Comparison of ENCODE assay signal across 15 cellular contexts in the genomic region with DNA sequence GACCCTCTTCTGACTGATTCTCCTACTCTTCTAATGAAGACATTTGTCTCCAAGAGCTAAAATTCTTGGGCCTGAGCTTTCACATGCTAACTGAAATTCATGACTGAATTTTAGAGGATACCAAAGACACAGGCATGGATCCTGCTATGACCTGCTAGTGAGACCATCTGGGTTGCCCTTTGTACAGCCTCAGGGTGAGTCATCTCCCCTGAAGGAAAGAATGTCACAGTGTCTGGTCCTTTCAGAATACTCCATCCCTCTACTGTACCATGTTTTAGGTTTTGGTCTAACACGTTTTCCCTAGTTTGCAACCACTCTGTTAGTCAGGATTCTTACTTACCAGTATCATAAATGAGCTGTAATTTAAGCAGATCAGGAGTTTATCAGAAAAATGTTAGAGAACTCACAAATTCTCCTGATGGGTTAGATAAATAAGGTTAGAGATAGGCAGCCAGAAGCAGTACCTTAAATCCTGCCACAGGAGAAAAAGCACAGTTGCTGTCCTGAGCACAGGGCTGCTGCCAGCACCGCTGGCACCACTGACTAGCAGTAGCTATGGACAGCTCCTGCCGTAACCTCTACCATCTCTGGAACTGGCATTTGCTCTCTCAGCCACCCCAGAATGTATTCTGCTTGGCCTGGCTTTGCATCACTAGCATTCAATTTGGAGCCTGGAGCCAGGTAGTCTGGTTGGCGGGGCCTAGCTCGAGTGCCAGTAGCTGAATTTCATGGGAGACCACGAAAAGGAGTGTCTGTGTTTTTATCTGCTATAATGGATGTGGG.
DNase-seq lines count a peak whose midpoint lies in the region; ATAC-seq and TF ChIP-seq lines count a peak whose summit lies in the region.
"Had no signal": no experiment of that assay in that cellular context is flagged by ENCODE, and none has a peak within 500 bp of the region (broad histone marks: within the 10 kb centered on the region; RNA-seq: fewer than 3 reads in every experiment).

No MANE protein-coding gene starts in this region.

- peaks cover 0 to 19% (median 2%) of the 10 kb centered on the region in 4 donors for H3K36me3 ChIP-seq in upper lobe of left lung
- H3K36me3 ChIP-seq in GM23338 (ENCODE audit: insufficient read depth) = no peaks in the 10 kb centered on the region

- H3K27me3 ChIP-seq in upper lobe of left lung = no peaks in the 10 kb centered on the region
- no peaks in the 10 kb centered on the region for H3K27me3 ChIP-seq in GM23338 (ENCODE audit: insufficient read depth)

- no peak for TF ChIP-seq POLR2A in upper lobe of left lung (IDR thresholded peaks at IDR 0.05)

- peak; percentile 99 for ATAC-seq in activated naive CD8-positive, alpha-beta T cell treated with anti-CD3 and anti-CD28 coated beads, Interleukin-2, amount 50 U/mL, for 24 hours
- peak; percentile 91 for ATAC-seq in left ventricle myocardium superior
- peak; percentile 34 to 40 for ATAC-seq in upper lobe of left lung (ENCODE audit: low FRiP score in 2 of 2)
- no peak for ATAC-seq in GM23338
- ATAC-seq: naive thymus-derived CD4-positive, alpha-beta T cell had no signal

- no peak for DNase-seq in activated naive CD8-positive, alpha-beta T cell treated with anti-CD3 and anti-CD28 coated beads, Interleukin-2, amount 50 U/mL, for 24 hours
- DNase-seq in activated naive CD8-positive, alpha-beta T cell treated with anti-CD3 and anti-CD28 coated beads for 36 hours = no peak
- peak; percentile 72 for DNase-seq in T1000 (lab: John Stamatoyannopoulos, UW)
- peak; percentile 70 for DNase-seq in left ventricle myocardium superior
- DNase-seq in upper lobe of left lung = peak in 1 of 2 donors; percentile 0
- no peak for DNase-seq in SKM-1 treated with dmso at 0.1 percent for 144 hours (lab: John Stamatoyannopoulos, UW; ENCODE audit: unreplicated experiment)
- DNase-seq in activated CD4-positive, alpha-beta T cell treated with anti-CD3 and anti-CD28 coated beads, Interleukin-2, amount 10 ng/mL, durations not matched to agents 7 days and 5 days = no peak
- no peak for DNase-seq in GM23338 (ENCODE audit: low spot score)
- DNase-seq: activated CD4-positive, CD25-positive, alpha-beta regulatory T cell treated with anti-CD3 and anti-CD28 coated beads, Interleukin-2, amount 50 U/mL, for 72 hours; activated gamma-delta T cell treated with Interleukin-2 at 50 U/mL for 16 hours; cortex of kidney; Karpas-422; naive thymus-derived CD4-positive, alpha-beta T cell; stimulated activated CD4-positive, alpha-beta T cell treated with anti-CD3 and anti-CD28 coated beads, Interleukin-12 subunit alpha, Interleukin-12 subunit beta, amount 100 ng/mL, for 4 hours; stimulated activated CD8-positive, alpha-beta memory T cell treated with anti-CD3 and anti-CD28 coated beads, Interleukin-4, amount 100 ng/mL, for 48 hours had no signal

- no peaks in the 10 kb centered on the region for H3F3A ChIP-seq in GM23338 (replicated peaks; ENCODE audit: low read depth)

- peaks cover 10% of the 10 kb centered on the region for H3K4me1 Mint-ChIP-seq in activated naive CD8-positive, alpha-beta T cell treated with anti-CD3 and anti-CD28 coated beads, Interleukin-2, amount 50 U/mL, for 24 hours
- peaks cover 4% of the 10 kb centered on the region for H3K4me1 Mint-ChIP-seq in activated naive CD8-positive, alpha-beta T cell treated with anti-CD3 and anti-CD28 coated beads for 36 hours
- no peaks in the 10 kb centered on the region for H3K4me1 Mint-ChIP-seq in activated CD4-positive, alpha-beta T cell treated with anti-CD3 and anti-CD28 coated beads, Interleukin-2, amount 10 ng/mL, durations not matched to agents 7 days and 5 days
- peaks cover 14% of the 10 kb centered on the region for H3K4me1 Mint-ChIP-seq in GM23338
- H3K4me1 Mint-ChIP-seq: naive thymus-derived CD4-positive, alpha-beta T cell had no signal

- H3K9me3 ChIP-seq in upper lobe of left lung = no peaks in the 10 kb centered on the region

- CTCF ChIA-PET in activated CD4-positive, alpha-beta T cell treated with anti-CD3 and anti-CD28 coated beads, Interleukin-2, amount 10 ng/mL, durations not matched to agents 7 days and 5 days (lab: Charles Lee) = interaction anchor here (0.5 to 1.5 kb wide), 3 partner anchors 9 to 92 kb away, joined by 3 to 7 read pairs (median 4); no protein-coding TSS in a partner anchor

- no peak overlapping the region for H3K27ac Mint-ChIP-seq in activated naive CD8-positive, alpha-beta T cell treated with anti-CD3 and anti-CD28 coated beads, Interleukin-2, amount 50 U/mL, for 24 hours
- H3K27ac Mint-ChIP-seq in activated naive CD8-positive, alpha-beta T cell treated with anti-CD3 and anti-CD28 coated beads for 36 hours = no peak overlapping the region
- H3K27ac Mint-ChIP-seq in activated CD4-positive, alpha-beta T cell treated with anti-CD3 and anti-CD28 coated beads, Interleukin-2, amount 10 ng/mL, durations not matched to agents 7 days and 5 days = no peak overlapping the region
- no peak overlapping the region for H3K27ac Mint-ChIP-seq in GM23338
- H3K27ac Mint-ChIP-seq: naive thymus-derived CD4-positive, alpha-beta T cell had no signal

- no peak overlapping the region for H3K4me3 Mint-ChIP-seq in activated naive CD8-positive, alpha-beta T cell treated with anti-CD3 and anti-CD28 coated beads, Interleukin-2, amount 50 U/mL, for 24 hours
- H3K4me3 Mint-ChIP-seq in activated naive CD8-positive, alpha-beta T cell treated with anti-CD3 and anti-CD28 coated beads for 36 hours = no peak overlapping the region
- H3K4me3 Mint-ChIP-seq in activated CD4-positive, alpha-beta T cell treated with anti-CD3 and anti-CD28 coated beads, Interleukin-2, amount 10 ng/mL, durations not matched to agents 7 days and 5 days = no peak overlapping the region
- no peak overlapping the region for H3K4me3 Mint-ChIP-seq in GM23338
- H3K4me3 Mint-ChIP-seq: naive thymus-derived CD4-positive, alpha-beta T cell had no signal

- H3K27ac ChIP-seq in upper lobe of left lung = no peak overlapping the region
- H3K27ac ChIP-seq in GM23338 (ENCODE audit: low read depth) = no peak overlapping the region

- H4K20me1 ChIP-seq in GM23338 (replicated peaks; ENCODE audit: insufficient read depth) = no peaks in the 10 kb centered on the region

- no peak overlapping the region for H2AFZ ChIP-seq in GM23338

- H3K27me3 Mint-ChIP-seq in activated naive CD8-positive, alpha-beta T cell treated with anti-CD3 and anti-CD28 coated beads, Interleukin-2, amount 50 U/mL, for 24 hours = no peaks in the 10 kb centered on the region
- no peaks in the 10 kb centered on the region for H3K27me3 Mint-ChIP-seq in activated naive CD8-positive, alpha-beta T cell treated with anti-CD3 and anti-CD28 coated beads for 36 hours
- H3K27me3 Mint-ChIP-seq in activated CD4-positive, alpha-beta T cell treated with anti-CD3 and anti-CD28 coated beads, Interleukin-2, amount 10 ng/mL, durations not matched to agents 7 days and 5 days = no peaks in the 10 kb centered on the region
- H3K27me3 Mint-ChIP-seq in GM23338 (ENCODE audit: insufficient read depth, low read depth, poor library complexity) = peaks cover 4% of the 10 kb centered on the region
- H3K27me3 Mint-ChIP-seq: naive thymus-derived CD4-positive, alpha-beta T cell had no signal

- TF ChIP-seq CTCF in upper lobe of left lung (IDR thresholded peaks at IDR 0.05) (no peak), GM23338 (conservative IDR thresholded peaks at IDR 0.05; ENCODE audit: low read depth in 2 of 2) (no peak)

- H3K9me3 Mint-ChIP-seq in activated naive CD8-positive, alpha-beta T cell treated with anti-CD3 and anti-CD28 coated beads, Interleukin-2, amount 50 U/mL, for 24 hours = no peaks in the 10 kb centered on the region
- no peaks in the 10 kb centered on the region for H3K9me3 Mint-ChIP-seq in activated naive CD8-positive, alpha-beta T cell treated with anti-CD3 and anti-CD28 coated beads for 36 hours
- no peaks in the 10 kb centered on the region for H3K9me3 Mint-ChIP-seq in activated CD4-positive, alpha-beta T cell treated with anti-CD3 and anti-CD28 coated beads, Interleukin-2, amount 10 ng/mL, durations not matched to agents 7 days and 5 days
- no peaks in the 10 kb centered on the region for H3K9me3 Mint-ChIP-seq in GM23338
- H3K9me3 Mint-ChIP-seq: naive thymus-derived CD4-positive, alpha-beta T cell had no signal

- H3K4me3 ChIP-seq in upper lobe of left lung (no peak overlapping the region), GM23338 (no peak overlapping the region)

- intact Hi-C loops in left ventricle myocardium superior (cut with micrococcal nuclease) = no loop called here

- no peak for TF ChIP-seq EP300 in upper lobe of left lung (IDR thresholded peaks at IDR 0.05)

- no peaks in the 10 kb centered on the region for H3K79me2 ChIP-seq in GM23338 (replicated peaks; ENCODE audit: insufficient read depth)

- no peaks in the 10 kb centered on the region for H3K9me2 ChIP-seq in GM23338 (ENCODE audit: insufficient read depth)

- WGBS in upper lobe of left lung, 2 donors = 96 to 100% methylated on average over 6 of the region's 6 CpGs

- no peaks in the 10 kb centered on the region for H3K4me1 ChIP-seq in upper lobe of left lung
- peaks cover 7% of the 10 kb centered on the region; the same call in 1 of the 2 replicates for H3K4me1 ChIP-seq in GM23338 (ENCODE audit: insufficient read depth)

- POLR2A ChIA-PET in activated CD4-positive, alpha-beta T cell treated with anti-CD3 and anti-CD28 coated beads, Interleukin-2, amount 10 ng/mL, durations not matched to agents 7 days and 5 days (lab: Charles Lee) = no interaction called here

- H3K36me3 Mint-ChIP-seq in activated naive CD8-positive, alpha-beta T cell treated with anti-CD3 and anti-CD28 coated beads, Interleukin-2, amount 50 U/mL, for 24 hours (ENCODE audit: low read depth) = peaks cover 15% of the 10 kb centered on the region
- peaks cover 10% of the 10 kb centered on the region for H3K36me3 Mint-ChIP-seq in activated naive CD8-positive, alpha-beta T cell treated with anti-CD3 and anti-CD28 coated beads for 36 hours
- H3K36me3 Mint-ChIP-seq in activated CD4-positive, alpha-beta T cell treated with anti-CD3 and anti-CD28 coated beads, Interleukin-2, amount 10 ng/mL, durations not matched to agents 7 days and 5 days (ENCODE audit: low read depth) = peaks cover 12% of the 10 kb centered on the region
- H3K36me3 Mint-ChIP-seq in GM23338 (ENCODE audit: low read depth) = peaks cover 9% of the 10 kb centered on the region

- H3K4me2 ChIP-seq in GM23338 = no peak overlapping the region

TF ChIP-seq in GM23338, 12 proteins besides CTCF, POLR2A, EP300 and RAD21 (continues in another document):
- TF ChIP-seq CREB1 (CRISPR knock-in tag; IDR thresholded peaks at IDR 0.05; ENCODE audit: low read depth) = no peak
- no peak for TF ChIP-seq EZH2phosphoT487 (IDR thresholded peaks at IDR 0.05; ENCODE audit: unreplicated experiment)

Comparison
In these comparisons a context has a peak if more than half of its experiments do, and no peak if none do; other contexts are left out.
1. DNase-seq: peak in T1000 (single experiment) and left ventricle myocardium superior (single experiment); none in activated naive CD8-positive, alpha-beta T cell treated with anti-CD3 and anti-CD28 coated beads, Interleukin-2, amount 50 U/mL, for 24 hours (single experiment), activated naive CD8-positive, alpha-beta T cell treated with anti-CD3 and anti-CD28 coated beads for 36 hours (single experiment), SKM-1 treated with dmso at 0.1 percent for 144 hours (single experiment), activated CD4-positive, alpha-beta T cell treated with anti-CD3 and anti-CD28 coated beads, Interleukin-2, amount 10 ng/mL, durations not matched to agents 7 days and 5 days (single experiment) and GM23338 (single experiment).